1 cellular context compared by ENCODE assay signal in genomic region chr16:70301121-70301520, GRCh38.
TF ChIP-seq lines count a peak whose summit lies in the region.

No MANE protein-coding gene starts in this region.

TF ChIP-seq in WTC11, 78 proteins besides CTCF, POLR2A, EP300 and RAD21 (continued from another document):
- TF ChIP-seq, protein P1, sequence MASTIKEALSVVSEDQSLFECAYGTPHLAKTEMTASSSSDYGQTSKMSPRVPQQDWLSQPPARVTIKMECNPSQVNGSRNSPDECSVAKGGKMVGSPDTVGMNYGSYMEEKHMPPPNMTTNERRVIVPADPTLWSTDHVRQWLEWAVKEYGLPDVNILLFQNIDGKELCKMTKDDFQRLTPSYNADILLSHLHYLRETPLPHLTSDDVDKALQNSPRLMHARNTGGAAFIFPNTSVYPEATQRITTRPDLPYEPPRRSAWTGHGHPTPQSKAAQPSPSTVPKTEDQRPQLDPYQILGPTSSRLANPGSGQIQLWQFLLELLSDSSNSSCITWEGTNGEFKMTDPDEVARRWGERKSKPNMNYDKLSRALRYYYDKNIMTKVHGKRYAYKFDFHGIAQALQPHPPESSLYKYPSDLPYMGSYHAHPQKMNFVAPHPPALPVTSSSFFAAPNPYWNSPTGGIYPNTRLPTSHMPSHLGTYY (CRISPR knock-in tag; IDR thresholded peaks at IDR 0.05) = no peak
- TF ChIP-seq ZNF396 (CRISPR knock-in tag; IDR thresholded peaks at IDR 0.05; ENCODE audit: borderline replicate concordance) (no peak), ZNF138 (CRISPR knock-in tag; conservative IDR thresholded peaks at IDR 0.05) (no peak), ZNF121 (CRISPR knock-in tag; IDR thresholded peaks at IDR 0.05) (no peak), TEAD1 (CRISPR knock-in tag; IDR thresholded peaks at IDR 0.05) (no peak)
- TF ChIP-seq, protein P2, sequence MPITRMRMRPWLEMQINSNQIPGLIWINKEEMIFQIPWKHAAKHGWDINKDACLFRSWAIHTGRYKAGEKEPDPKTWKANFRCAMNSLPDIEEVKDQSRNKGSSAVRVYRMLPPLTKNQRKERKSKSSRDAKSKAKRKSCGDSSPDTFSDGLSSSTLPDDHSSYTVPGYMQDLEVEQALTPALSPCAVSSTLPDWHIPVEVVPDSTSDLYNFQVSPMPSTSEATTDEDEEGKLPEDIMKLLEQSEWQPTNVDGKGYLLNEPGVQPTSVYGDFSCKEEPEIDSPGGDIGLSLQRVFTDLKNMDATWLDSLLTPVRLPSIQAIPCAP (CRISPR knock-in tag; IDR thresholded peaks at IDR 0.05) = no peak
- TF ChIP-seq, protein P3, sequence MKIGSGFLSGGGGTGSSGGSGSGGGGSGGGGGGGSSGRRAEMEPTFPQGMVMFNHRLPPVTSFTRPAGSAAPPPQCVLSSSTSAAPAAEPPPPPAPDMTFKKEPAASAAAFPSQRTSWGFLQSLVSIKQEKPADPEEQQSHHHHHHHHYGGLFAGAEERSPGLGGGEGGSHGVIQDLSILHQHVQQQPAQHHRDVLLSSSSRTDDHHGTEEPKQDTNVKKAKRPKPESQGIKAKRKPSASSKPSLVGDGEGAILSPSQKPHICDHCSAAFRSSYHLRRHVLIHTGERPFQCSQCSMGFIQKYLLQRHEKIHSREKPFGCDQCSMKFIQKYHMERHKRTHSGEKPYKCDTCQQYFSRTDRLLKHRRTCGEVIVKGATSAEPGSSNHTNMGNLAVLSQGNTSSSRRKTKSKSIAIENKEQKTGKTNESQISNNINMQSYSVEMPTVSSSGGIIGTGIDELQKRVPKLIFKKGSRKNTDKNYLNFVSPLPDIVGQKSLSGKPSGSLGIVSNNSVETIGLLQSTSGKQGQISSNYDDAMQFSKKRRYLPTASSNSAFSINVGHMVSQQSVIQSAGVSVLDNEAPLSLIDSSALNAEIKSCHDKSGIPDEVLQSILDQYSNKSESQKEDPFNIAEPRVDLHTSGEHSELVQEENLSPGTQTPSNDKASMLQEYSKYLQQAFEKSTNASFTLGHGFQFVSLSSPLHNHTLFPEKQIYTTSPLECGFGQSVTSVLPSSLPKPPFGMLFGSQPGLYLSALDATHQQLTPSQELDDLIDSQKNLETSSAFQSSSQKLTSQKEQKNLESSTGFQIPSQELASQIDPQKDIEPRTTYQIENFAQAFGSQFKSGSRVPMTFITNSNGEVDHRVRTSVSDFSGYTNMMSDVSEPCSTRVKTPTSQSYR (CRISPR knock-in tag; IDR thresholded peaks at IDR 0.05) = no peak
